Comparison of ENCODE assay signal across 8 cellular contexts in the genomic region with DNA sequence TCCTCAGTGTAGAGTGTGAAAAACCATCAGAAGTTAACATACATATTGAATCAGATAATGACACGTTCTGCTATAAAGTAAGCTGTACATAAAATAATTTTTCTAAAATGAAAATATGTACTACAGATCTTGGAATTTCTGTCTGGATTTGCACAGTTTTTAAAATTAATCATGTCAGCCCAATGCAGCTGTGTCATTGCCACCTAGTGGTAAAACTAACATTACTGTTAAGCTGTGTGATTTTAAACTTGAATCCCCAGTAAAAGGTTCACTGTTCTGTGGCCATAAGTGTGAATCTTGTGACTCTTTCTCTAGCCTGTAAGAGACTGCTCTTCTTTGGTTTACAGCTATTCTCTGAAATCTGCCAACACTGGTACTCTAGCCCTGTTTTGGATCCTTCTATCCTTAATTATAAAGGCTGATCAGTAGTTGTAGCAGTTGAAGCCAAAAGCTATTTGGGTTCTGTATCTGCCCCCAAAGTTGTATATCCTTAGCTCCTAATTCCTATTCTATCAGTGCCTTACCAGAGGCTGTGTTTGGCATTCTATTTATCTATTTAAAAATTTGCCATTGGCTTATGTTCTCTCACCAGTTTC. TPM values are rescaled to one million over a fixed set of nuclear protein-coding genes. Genes with fewer than 3 reads are reported as not detected.
DNase-seq lines count a peak whose midpoint lies in the region; ATAC-seq, FAIRE-seq and TF ChIP-seq lines count a peak whose summit lies in the region.

No MANE protein-coding gene starts in this region.

- DNase-seq in AG10803 (ENCODE audit: low read depth) (peak; percentile 55), GM12891 (ENCODE audit: insufficient read length, low spot score) (no peak), NCI-H2227 treated with DMSO at 0.1 percent for 48 hours (lab: John Stamatoyannopoulos, UW) (peak; percentile 19), cerebellum (ENCODE audit: low spot score) (peak; percentile 47), middle frontal gyrus (ENCODE audit: extremely low spot score, low spot score) (peak; percentile 24)
- DNase-seq in activated naive CD4-positive, alpha-beta T cell (lab: John Stamatoyannopoulos, UW), result no peak
- DNase-seq in activated CD4-positive, CD25-positive, alpha-beta regulatory T cell treated with anti-CD3 and anti-CD28 coated beads, Interleukin-2, amount 50 U/mL, for 72 hours, result no peak

- no peak for TF ChIP-seq POLR2A in GM12891 (IDR thresholded peaks at IDR 0.05; ENCODE audit: low read depth, low read length)

- H3K4me3 ChIP-seq in AG10803 (ENCODE audit: low read length), result no peak overlapping the region

- no peak for ATAC-seq in HG03439 (IDR thresholded peaks at IDR 0.05; ENCODE audit: unreplicated experiment)

- TF ChIP-seq CTCF in AG10803 (conservative IDR thresholded peaks at IDR 0.05; ENCODE audit: low read length), result peak; percentile 82

- FAIRE-seq in GM12891 (lab: Jason Lieb, UNC), result peak; percentile 74

TF ChIP-seq in GM12891, 5 proteins besides CTCF, POLR2A, EP300 and RAD21:
- TF ChIP-seq POU2F2 (IDR thresholded peaks at IDR 0.05; ENCODE audit: low read depth, low read length), result no peak
- TF ChIP-seq PAX5 (IDR thresholded peaks at IDR 0.05; ENCODE audit: insufficient read depth, low read length, severe bottlenecking), result no peak
- no peak for TF ChIP-seq SPI1 (IDR thresholded peaks at IDR 0.05; ENCODE audit: low read depth, low read length)
- no peak for TF ChIP-seq POLR2AphosphoS5 (IDR thresholded peaks at IDR 0.05; ENCODE audit: low read depth, low read length)
- no peak for TF ChIP-seq TAF1 (IDR thresholded peaks at IDR 0.05; ENCODE audit: low read depth, low read length)

RNA-seq across cellular contexts. Expression of a gene that starts 4.0 kb away (rescaled TPM):
- 3.8 TPM for polyA plus RNA-seq in GM12891 (2012; ENCODE audit: low read depth, missing spikeins)
- total RNA-seq in cerebellum, result 9.0 TPM

RNA-seq across cellular contexts. Expression of a gene that starts 4.1 kb away (rescaled TPM):
- 18.9 TPM for polyA plus RNA-seq in GM12891 (2012; ENCODE audit: low read depth, missing spikeins)
- total RNA-seq in cerebellum, result 77.3 TPM

RNA-seq across cellular contexts. Expression of a gene that starts 50.9 kb away (rescaled TPM):
- polyA plus RNA-seq in GM12891 (2012; ENCODE audit: low read depth, missing spikeins), result 4.5 TPM
- 17.3 TPM for total RNA-seq in cerebellum

Comparison
In these comparisons a context has a peak if more than half of its experiments do, and no peak if none do; other contexts are left out.
1. DNase-seq: peak in AG10803 (single experiment), NCI-H2227 treated with DMSO at 0.1 percent for 48 hours (single experiment), cerebellum (single experiment) and middle frontal gyrus (single experiment); none in GM12891 (single experiment), activated naive CD4-positive, alpha-beta T cell (0 of 4) and activated CD4-positive, CD25-positive, alpha-beta regulatory T cell treated with anti-CD3 and anti-CD28 coated beads, Interleukin-2, amount 50 U/mL, for 72 hours (single experiment).